In genomic region chr3:18085429-18085828, GRCh38 we compare ENCODE assay signal across 17 cellular contexts.
"Had no signal": no experiment of that assay in that cellular context is flagged by ENCODE, and none has a peak within 500 bp of the region (broad histone marks: within the 10 kb centered on the region; RNA-seq: fewer than 3 reads in every experiment).

No MANE protein-coding gene starts in this region.

- H3K36me3 ChIP-seq: esophagus muscularis mucosa, ovary, stomach, thoracic aorta, transverse colon had no signal

- H3K9me3 ChIP-seq: esophagus muscularis mucosa, ovary, stomach, thoracic aorta, transverse colon had no signal

- H3K27ac ChIP-seq: epithelial cell of prostate, esophagus muscularis mucosa, ovary, stomach, thoracic aorta, transverse colon had no signal

- H3K9me3 Mint-ChIP-seq: dendritic cell treated with granulocyte-macrophage colony-stimulating factor and Interleukin-4, amounts not matched to agents 40 ng/mL and 50 ng/mL, for 4 days; effector memory CD8-positive, alpha-beta T cell; naive thymus-derived CD4-positive, alpha-beta T cell had no signal

- H3K27me3 ChIP-seq: esophagus muscularis mucosa, ovary, stomach, transverse colon had no signal

- H3K4me3 Mint-ChIP-seq: dendritic cell treated with granulocyte-macrophage colony-stimulating factor and Interleukin-4, amounts not matched to agents 40 ng/mL and 50 ng/mL, for 4 days; effector memory CD8-positive, alpha-beta T cell; naive thymus-derived CD4-positive, alpha-beta T cell had no signal

- H3K4me1 ChIP-seq: esophagus muscularis mucosa, stomach, transverse colon had no signal

- H3K27me3 Mint-ChIP-seq: dendritic cell treated with granulocyte-macrophage colony-stimulating factor and Interleukin-4, amounts not matched to agents 40 ng/mL and 50 ng/mL, for 4 days; progenitor cell of endocrine pancreas had no signal

- DNase-seq: effector memory CD8-positive, alpha-beta T cell; hippocampal formation; mesendoderm; naive thymus-derived CD4-positive, alpha-beta T cell; ovary; right cardiac atrium; small intestine; stimulated activated CD4-positive, alpha-beta T cell treated with anti-CD3 and anti-CD28 coated beads, Interleukin-12 subunit alpha, Interleukin-12 subunit beta, amount 100 ng/mL, for 4 hours; stimulated activated naive CD4-positive, alpha-beta T cell; stomach; substantia nigra; transverse colon had no signal

- H3K27ac Mint-ChIP-seq: dendritic cell treated with granulocyte-macrophage colony-stimulating factor and Interleukin-4, amounts not matched to agents 40 ng/mL and 50 ng/mL, for 4 days; effector memory CD8-positive, alpha-beta T cell; naive thymus-derived CD4-positive, alpha-beta T cell; progenitor cell of endocrine pancreas had no signal

- H3K36me3 Mint-ChIP-seq: naive thymus-derived CD4-positive, alpha-beta T cell had no signal

- ATAC-seq: effector memory CD8-positive, alpha-beta T cell; naive thymus-derived CD4-positive, alpha-beta T cell; right cardiac atrium had no signal

- H3K4me3 ChIP-seq: esophagus muscularis mucosa, ovary, stomach, thoracic aorta, transverse colon had no signal
